In genomic region chr11:863389-864117, GRCh38 we compare ENCODE assay signal across 20 cellular contexts. TPM values are rescaled to one million over a fixed set of nuclear protein-coding genes. Genes with fewer than 3 reads are reported as not detected.
DNase-seq lines count a peak whose midpoint lies in the region; TF ChIP-seq lines count a peak whose summit lies in the region.
"Had no signal": no experiment of that assay in that cellular context is flagged by ENCODE, and none has a peak within 500 bp of the region (broad histone marks: within the 10 kb centered on the region; RNA-seq: fewer than 3 reads in every experiment).

No MANE protein-coding gene starts in this region.

- H3K4me3 Mint-ChIP-seq in glutamatergic neuron (ENCODE audit: unreplicated experiment): peak overlapping the region; percentile 55
- H3K4me3 Mint-ChIP-seq: activated naive CD8-positive, alpha-beta T cell treated with anti-CD3 and anti-CD28 coated beads, Interleukin-2, amount 50 U/mL, for 24 hours; CD8-positive, alpha-beta memory T cell; natural killer cell; stimulated activated naive CD8-positive, alpha-beta T cell treated with anti-CD3 and anti-CD28 coated beads, Interleukin-15, amount 100 ng/mL, for 72 hours; T-cell had no signal

- H3K14ac ChIP-seq in neuronal stem cell (ENCODE audit: low read length) (peak overlapping the region; percentile 56), trophoblast cell (ENCODE audit: low read length) (no peak overlapping the region)

- peaks cover 7% of the 10 kb centered on the region for H3K9me3 Mint-ChIP-seq in glutamatergic neuron (ENCODE audit: unreplicated experiment)
- H3K9me3 Mint-ChIP-seq: activated naive CD8-positive, alpha-beta T cell treated with anti-CD3 and anti-CD28 coated beads, Interleukin-2, amount 50 U/mL, for 24 hours; CD8-positive, alpha-beta memory T cell; natural killer cell; stimulated activated naive CD8-positive, alpha-beta T cell treated with anti-CD3 and anti-CD28 coated beads, Interleukin-15, amount 100 ng/mL, for 72 hours; T-cell had no signal

- H2BK12ac ChIP-seq in neuronal stem cell (ENCODE audit: low read length): no peak overlapping the region
- no peak overlapping the region for H2BK12ac ChIP-seq in trophoblast cell (ENCODE audit: low read length)

- peaks cover 11% of the 10 kb centered on the region for H3K27me3 Mint-ChIP-seq in glutamatergic neuron (ENCODE audit: unreplicated experiment)
- H3K27me3 Mint-ChIP-seq: activated naive CD8-positive, alpha-beta T cell treated with anti-CD3 and anti-CD28 coated beads, Interleukin-2, amount 50 U/mL, for 24 hours; CD8-positive, alpha-beta memory T cell; progenitor cell of endocrine pancreas; stimulated activated naive CD8-positive, alpha-beta T cell treated with anti-CD3 and anti-CD28 coated beads, Interleukin-15, amount 100 ng/mL, for 72 hours; T-cell had no signal

- H4K91ac ChIP-seq in neuronal stem cell (ENCODE audit: low read depth, low read length, poor library complexity) (peak overlapping the region; percentile 30), trophoblast cell (ENCODE audit: low read depth, low read length) (no peak overlapping the region)

- no peaks in the 10 kb centered on the region for H3K36me3 Mint-ChIP-seq in glutamatergic neuron (ENCODE audit: unreplicated experiment)
- H3K36me3 Mint-ChIP-seq: CD8-positive, alpha-beta memory T cell; natural killer cell; T-cell had no signal

- H3K79me1 ChIP-seq in neuronal stem cell (ENCODE audit: low read depth, low read length): peaks cover 12% of the 10 kb centered on the region
- no peaks in the 10 kb centered on the region for H3K79me1 ChIP-seq in trophoblast cell (ENCODE audit: low read length)

- peaks cover 9% of the 10 kb centered on the region for H3K4me1 Mint-ChIP-seq in glutamatergic neuron (ENCODE audit: low read depth, unreplicated experiment)
- H3K4me1 Mint-ChIP-seq: activated naive CD8-positive, alpha-beta T cell treated with anti-CD3 and anti-CD28 coated beads, Interleukin-2, amount 50 U/mL, for 24 hours; CD8-positive, alpha-beta memory T cell; T-cell had no signal

- H3K23ac ChIP-seq in neuronal stem cell (ENCODE audit: low read depth, low read length, poor library complexity) (no peak overlapping the region), trophoblast cell (ENCODE audit: low read length) (no peak overlapping the region)

- H3K4me1 ChIP-seq in HUES64 (ENCODE audit: insufficient read depth, low read length) (peaks cover 19% of the 10 kb centered on the region), neuronal stem cell (ENCODE audit: control insufficient read depth in 2 of 2, insufficient read depth in 1 of 2, low read depth in 1 of 2, low read length in 2 of 2) (peaks cover 7 to 13% of the 10 kb centered on the region in 2 donors), SJCRH30 (peaks cover 28% of the 10 kb centered on the region), trophoblast cell (ENCODE audit: control insufficient read depth in 1 of 2, insufficient read depth in 2 of 2, low read length in 2 of 2) (no peaks in the 10 kb centered on the region)

- H3K9me3 ChIP-seq in HUES64 (ENCODE audit: insufficient read depth, low read depth, low read length): no peaks in the 10 kb centered on the region
- H3K9me3 ChIP-seq in neuronal stem cell (replicated peaks in 1 of 2; ENCODE audit: control insufficient read depth in 2 of 2, insufficient read depth in 1 of 2, low read depth in 1 of 2, low read length in 2 of 2): no peaks in the 10 kb centered on the region
- H3K9me3 ChIP-seq in SJCRH30 (replicated peaks): no peaks in the 10 kb centered on the region
- peaks cover 1% of the 10 kb centered on the region for H3K9me3 ChIP-seq in trophoblast cell (ENCODE audit: insufficient read depth, low read depth, low read length)
- H3K9me3 ChIP-seq: heart right ventricle, upper lobe of left lung had no signal

- peak overlapping the region; percentile 8 for H3K27ac Mint-ChIP-seq in glutamatergic neuron (ENCODE audit: unreplicated experiment)
- H3K27ac Mint-ChIP-seq: activated naive CD8-positive, alpha-beta T cell treated with anti-CD3 and anti-CD28 coated beads, Interleukin-2, amount 50 U/mL, for 24 hours; CD8-positive, alpha-beta memory T cell; natural killer cell; progenitor cell of endocrine pancreas; T-cell had no signal

- peak overlapping the region; percentile 75 for H2BK5ac ChIP-seq in neuronal stem cell (ENCODE audit: low read length)
- H2BK5ac ChIP-seq in trophoblast cell (ENCODE audit: low read depth, low read length, poor library complexity): no peak overlapping the region

- no peak overlapping the region; the same call in 1 of the 2 replicates for H3K4me3 ChIP-seq in HUES64 (ENCODE audit: low read length)
- no peak overlapping the region for H3K4me3 ChIP-seq in neuronal stem cell (ENCODE audit: low read length in 2 of 2)
- H3K4me3 ChIP-seq in SJCRH30: no peak overlapping the region
- H3K4me3 ChIP-seq in trophoblast cell (ENCODE audit: low read depth, low read length): no peak overlapping the region
- H3K4me3 ChIP-seq: heart right ventricle, upper lobe of left lung had no signal

- H3K4ac ChIP-seq in neuronal stem cell (ENCODE audit: low read length) (peak overlapping the region; percentile 53), trophoblast cell (ENCODE audit: low read depth, low read length) (no peak overlapping the region)

- H4K8ac ChIP-seq in neuronal stem cell (ENCODE audit: low read depth, low read length): peak overlapping the region; percentile 92
- no peak overlapping the region for H4K8ac ChIP-seq in trophoblast cell (ENCODE audit: low read depth, low read length)

- H3K79me2 ChIP-seq in trophoblast cell (ENCODE audit: control insufficient read depth, insufficient read depth, low read length, poor library complexity): no peaks in the 10 kb centered on the region

- H2AK5ac ChIP-seq in neuronal stem cell (ENCODE audit: low read depth, low read length) (peak overlapping the region; percentile 98), trophoblast cell (ENCODE audit: low read length) (no peak overlapping the region)

- H3K27ac ChIP-seq in HUES64 (ENCODE audit: low read depth, low read length) (peak overlapping the region; percentile 86), neuronal stem cell (replicated peaks; ENCODE audit: low read length) (no peak overlapping the region), SJCRH30 (no peak overlapping the region), trophoblast cell (ENCODE audit: low read depth, low read length) (no peak overlapping the region)
- H3K27ac ChIP-seq: heart right ventricle, upper lobe of left lung had no signal

- 64% methylated on average over 11 of the region's 11 CpGs for WGBS in HUES64
- WGBS in neuronal stem cell (ENCODE audit: extremely low coverage in 2 of 2, insufficient read length in 2 of 2, insufficient replicate concordance in 1 of 2), 2 donors: no CpG with 5 or more reads among the region's 11 CpGs
- no CpG with 5 or more reads among the region's 11 CpGs for WGBS in trophoblast cell (ENCODE audit: extremely low coverage, insufficient coverage, insufficient read length)

- H2AFZ ChIP-seq in neuronal stem cell (ENCODE audit: low read length) (no peak overlapping the region), trophoblast cell (ENCODE audit: insufficient read depth, low read length, poor library complexity) (no peak overlapping the region)

- no peak overlapping the region for H3K4me2 ChIP-seq in neuronal stem cell (ENCODE audit: insufficient read depth, low read length, poor library complexity, severe bottlenecking)
- H3K4me2 ChIP-seq in trophoblast cell (ENCODE audit: low read length): no peak overlapping the region

- no peak overlapping the region for H2BK120ac ChIP-seq in neuronal stem cell (ENCODE audit: low read depth, low read length)
- H2BK120ac ChIP-seq in trophoblast cell (ENCODE audit: insufficient read depth, low read length, poor library complexity): no peak overlapping the region

- H3K27me3 ChIP-seq in HUES64 (ENCODE audit: insufficient read depth, low read length) (no peaks in the 10 kb centered on the region), neuronal stem cell (ENCODE audit: control insufficient read depth in 3 of 3, insufficient read depth in 3 of 3, low read depth in 1 of 3, low read length in 3 of 3) (no peaks in the 10 kb centered on the region), SJCRH30 (no peaks in the 10 kb centered on the region), trophoblast cell (ENCODE audit: insufficient read depth, low read length) (no peaks in the 10 kb centered on the region)
- H3K27me3 ChIP-seq: heart right ventricle, upper lobe of left lung had no signal

- H3K9ac ChIP-seq in HUES64 (ENCODE audit: low read depth, low read length) (peak overlapping the region; percentile 59), neuronal stem cell (ENCODE audit: low read depth, low read length, poor library complexity) (peak overlapping the region; percentile 70), trophoblast cell (ENCODE audit: low read length) (no peak overlapping the region)

- no peak overlapping the region for H2BK15ac ChIP-seq in neuronal stem cell (ENCODE audit: low read length)

- H3K18ac ChIP-seq in neuronal stem cell (ENCODE audit: low read length): peak overlapping the region; percentile 24
- no peak overlapping the region for H3K18ac ChIP-seq in trophoblast cell (ENCODE audit: low read length)

- DNase-seq in glutamatergic neuron (no peak), neuronal stem cell (ENCODE audit: low spot score) (no peak), SJCRH30 (no peak), midbrain (lab: John Stamatoyannopoulos, UW) (no peak), trophoblast cell (no peak)
- DNase-seq: activated CD4-positive, alpha-beta T cell treated with anti-CD3 and anti-CD28 coated beads for 48 hours; activated naive CD8-positive, alpha-beta T cell treated with anti-CD3 and anti-CD28 coated beads, Interleukin-2, amount 50 U/mL, for 24 hours; CD8-positive, alpha-beta memory T cell; heart right ventricle; kidney; mammary epithelial cell; natural killer cell; NCI-H1105; NCI-H2107; NCI-H510A; stimulated activated naive CD8-positive, alpha-beta T cell treated with anti-CD3 and anti-CD28 coated beads, Interleukin-15, amount 100 ng/mL, for 72 hours; T-cell had no signal

- H3K36me3 ChIP-seq in HUES64 (ENCODE audit: insufficient read depth, low read length): peaks cover 7% of the 10 kb centered on the region; the same call in 1 of the 2 replicates
- peaks cover 0 to 34% of the 10 kb centered on the region in 2 donors for H3K36me3 ChIP-seq in neuronal stem cell (replicated peaks in 1 of 2; ENCODE audit: control insufficient read depth in 2 of 2, insufficient read depth in 2 of 2, low read length in 2 of 2)
- H3K36me3 ChIP-seq in SJCRH30: no peaks in the 10 kb centered on the region
- peaks cover 5 to 7% of the 10 kb centered on the region in 2 experiments for H3K36me3 ChIP-seq in trophoblast cell (ENCODE audit: control insufficient read depth in 1 of 2, insufficient read depth in 2 of 2, low read length in 2 of 2)

- H4K12ac ChIP-seq in trophoblast cell (ENCODE audit: low read depth, low read length): no peak overlapping the region

- TF ChIP-seq CTCF in glutamatergic neuron (IDR thresholded peaks at IDR 0.05; ENCODE audit: partially characterized antibody, unreplicated experiment): no peak

RNA-seq across cellular contexts. Expression of gene TSPAN4, which starts 20.9 kb away (rescaled TPM):
- 46.6 TPM for polyA plus RNA-seq in HUES64 (2013, experiment 1 of 2)
- 46.0 TPM for polyA plus RNA-seq in HUES64 (2013, experiment 2 of 2)
- total RNA-seq in glutamatergic neuron (ENCODE audit: unreplicated experiment): 82.5 TPM
- polyA plus RNA-seq in neuronal stem cell (2013, experiment 1 of 2): 39.4 TPM
- polyA plus RNA-seq in neuronal stem cell (2013, experiment 2 of 2): 35.6 TPM
- 26.0 and 26.9 TPM in 2 replicates for total RNA-seq in SJCRH30 (2014; rRNA removed; shearing (Covaris generic))
- polyA plus RNA-seq in trophoblast cell (2013): 18.2 and 20.5 TPM in 2 replicates

RNA-seq across cellular contexts. Expression of gene POLR2L, which starts 21.2 kb away (rescaled TPM):
- polyA plus RNA-seq in HUES64 (2013, experiment 1 of 2): 137 TPM
- polyA plus RNA-seq in HUES64 (2013, experiment 2 of 2): 140 TPM
- 106 TPM for total RNA-seq in glutamatergic neuron (ENCODE audit: unreplicated experiment)
- polyA plus RNA-seq in neuronal stem cell (2013, experiment 1 of 2): 129 TPM
- 129 TPM for polyA plus RNA-seq in neuronal stem cell (2013, experiment 2 of 2)
- total RNA-seq in SJCRH30 (2014; rRNA removed; shearing (Covaris generic)): 292 and 344 TPM in 2 replicates
- 179 and 185 TPM in 2 replicates for polyA plus RNA-seq in trophoblast cell (2013)

RNA-seq across cellular contexts. Expression of gene CD151, which starts 30.8 kb away (rescaled TPM):
- 65.1 TPM for polyA plus RNA-seq in HUES64 (2013, experiment 1 of 2)
- 87.2 TPM for polyA plus RNA-seq in HUES64 (2013, experiment 2 of 2)
- total RNA-seq in glutamatergic neuron (ENCODE audit: unreplicated experiment): 346 TPM
- 74.1 TPM for polyA plus RNA-seq in neuronal stem cell (2013, experiment 1 of 2)
- polyA plus RNA-seq in neuronal stem cell (2013, experiment 2 of 2): 74.3 TPM
- 122 and 133 TPM in 2 replicates for total RNA-seq in SJCRH30 (2014; rRNA removed; shearing (Covaris generic))
- 171 and 180 TPM in 2 replicates for polyA plus RNA-seq in trophoblast cell (2013)

RNA-seq across cellular contexts. Expression of gene CRACR2B, which starts 35.8 kb away (rescaled TPM):
- 7.4 TPM for polyA plus RNA-seq in HUES64 (2013, experiment 1 of 2)
- polyA plus RNA-seq in HUES64 (2013, experiment 2 of 2): 10.2 TPM
- 19.7 TPM for total RNA-seq in glutamatergic neuron (ENCODE audit: unreplicated experiment)
- polyA plus RNA-seq in neuronal stem cell (2013, experiment 1 of 2): 12.4 TPM
- polyA plus RNA-seq in neuronal stem cell (2013, experiment 2 of 2): 11.8 TPM
- 1.6 and 1.9 TPM in 2 replicates for total RNA-seq in SJCRH30 (2014; rRNA removed; shearing (Covaris generic))
- 2.6 and 3.1 TPM in 2 replicates for polyA plus RNA-seq in trophoblast cell (2013)
- polyA plus RNA-seq: CD8-positive, alpha-beta memory T cell had no signal

RNA-seq across cellular contexts. Expression of gene PNPLA2, which starts 44.8 kb away (rescaled TPM):
- polyA plus RNA-seq in HUES64 (2013, experiment 1 of 2): 21.5 TPM
- 23.5 TPM for polyA plus RNA-seq in HUES64 (2013, experiment 2 of 2)
- total RNA-seq in glutamatergic neuron (ENCODE audit: unreplicated experiment): 32.3 TPM
- 34.4 TPM for polyA plus RNA-seq in neuronal stem cell (2013, experiment 1 of 2)
- 33.9 TPM for polyA plus RNA-seq in neuronal stem cell (2013, experiment 2 of 2)
- total RNA-seq in SJCRH30 (2014; rRNA removed; shearing (Covaris generic)): 16.5 and 19.6 TPM in 2 replicates
- 56.3 and 56.7 TPM in 2 replicates for polyA plus RNA-seq in trophoblast cell (2013)
